ENCODE assay signal across 24 cellular contexts in genomic region chr10:120738658-120739057, GRCh38.
"Had no signal": no experiment of that assay in that cellular context is flagged by ENCODE, and none has a peak within 500 bp of the region (broad histone marks: within the 10 kb centered on the region; RNA-seq: fewer than 3 reads in every experiment).

No MANE protein-coding gene starts in this region.

- H3K4me3 Mint-ChIP-seq: activated CD4-positive, alpha-beta memory T cell treated with anti-CD3 and anti-CD28 coated beads for 36 hours; activated naive CD4-positive, alpha-beta T cell treated with anti-CD3 and anti-CD28 coated beads for 36 hours; activated naive CD8-positive, alpha-beta T cell treated with anti-CD3 and anti-CD28 coated beads, Interleukin-2, amount 10 ng/mL, durations not matched to agents 7 days and 5 days; natural killer cell treated with Interleukin-12 subunit alpha and Interleukin-12 subunit beta and Interleukin-15 and Interleukin-18, amount 100 ng/mL, for 72 hours; T-helper 17 cell had no signal

- H3K4me1 Mint-ChIP-seq: activated naive CD8-positive, alpha-beta T cell treated with anti-CD3 and anti-CD28 coated beads, Interleukin-2, amount 10 ng/mL, durations not matched to agents 7 days and 5 days had no signal

- H3K27ac Mint-ChIP-seq: activated CD4-positive, alpha-beta memory T cell treated with anti-CD3 and anti-CD28 coated beads for 36 hours; activated naive CD4-positive, alpha-beta T cell treated with anti-CD3 and anti-CD28 coated beads for 36 hours; activated naive CD8-positive, alpha-beta T cell treated with anti-CD3 and anti-CD28 coated beads, Interleukin-2, amount 10 ng/mL, durations not matched to agents 7 days and 5 days; natural killer cell treated with Interleukin-12 subunit alpha and Interleukin-12 subunit beta and Interleukin-15 and Interleukin-18, amount 100 ng/mL, for 72 hours; T-helper 17 cell had no signal

- H3K27ac ChIP-seq: breast epithelium, coronary artery, epithelial cell of prostate, heart left ventricle, neutrophil, ovary, psoas muscle, upper lobe of right lung had no signal

- H3K36me3 ChIP-seq: breast epithelium, heart left ventricle, neutrophil, ovary, upper lobe of right lung had no signal

- H3K4me3 ChIP-seq: breast epithelium, coronary artery, heart left ventricle, ovary, psoas muscle, upper lobe of right lung had no signal

- H3K9me3 Mint-ChIP-seq: activated CD4-positive, alpha-beta memory T cell treated with anti-CD3 and anti-CD28 coated beads for 36 hours; activated naive CD4-positive, alpha-beta T cell treated with anti-CD3 and anti-CD28 coated beads for 36 hours; activated naive CD8-positive, alpha-beta T cell treated with anti-CD3 and anti-CD28 coated beads, Interleukin-2, amount 10 ng/mL, durations not matched to agents 7 days and 5 days; natural killer cell treated with Interleukin-12 subunit alpha and Interleukin-12 subunit beta and Interleukin-15 and Interleukin-18, amount 100 ng/mL, for 72 hours had no signal

- H3K36me3 Mint-ChIP-seq: activated CD4-positive, alpha-beta memory T cell treated with anti-CD3 and anti-CD28 coated beads for 36 hours; activated naive CD8-positive, alpha-beta T cell treated with anti-CD3 and anti-CD28 coated beads, Interleukin-2, amount 10 ng/mL, durations not matched to agents 7 days and 5 days; natural killer cell treated with Interleukin-12 subunit alpha and Interleukin-12 subunit beta and Interleukin-15 and Interleukin-18, amount 100 ng/mL, for 72 hours had no signal

- DNase-seq: activated CD4-positive, alpha-beta memory T cell treated with anti-CD3 and anti-CD28 coated beads for 36 hours; activated CD4-positive, alpha-beta T cell treated with anti-CD3 and anti-CD28 coated beads for 4 hours; activated CD4-positive, CD25-positive, alpha-beta regulatory T cell; activated naive CD4-positive, alpha-beta T cell treated with anti-CD3 and anti-CD28 coated beads for 36 hours; activated naive CD8-positive, alpha-beta T cell treated with anti-CD3 and anti-CD28 coated beads, Interleukin-2, amount 10 ng/mL, durations not matched to agents 7 days and 5 days; activated T-cell treated with anti-CD3 and anti-CD28 coated beads, Interleukin-2, amount 50 U/mL, for 48 hours; amniotic stem cell; cerebellar nuclear complex; heart left ventricle; left ventricle myocardium superior; mammary epithelial cell; midbrain; ovary; psoas muscle; right cardiac atrium; stimulated activated CD4-positive, alpha-beta T cell treated with anti-CD3 and anti-CD28 coated beads, Interleukin-4, amount 100 ng/mL, for 4 hours; stimulated activated naive CD8-positive, alpha-beta T cell treated with anti-CD3 and anti-CD28 coated beads, Interleukin-15, Interleukin-2, amounts not matched to agents 100 U/mL and 50 U/mL, for 24 hours; T-helper 17 cell; upper lobe of right lung had no signal

- H3K4me1 ChIP-seq: breast epithelium, heart left ventricle, psoas muscle, upper lobe of right lung had no signal

- H3K9me3 ChIP-seq: breast epithelium, heart left ventricle, neutrophil, ovary, psoas muscle, upper lobe of right lung had no signal

- H3K27me3 ChIP-seq: neutrophil, ovary, upper lobe of right lung had no signal
